ENCODE assay signal across 36 cellular contexts in genomic region chr12:40648519-40648918, GRCh38. TPM values are rescaled to one million over a fixed set of nuclear protein-coding genes. Genes with fewer than 3 reads are reported as not detected.
"Had no signal": no experiment of that assay in that cellular context is flagged by ENCODE, and none has a peak within 500 bp of the region (broad histone marks: within the 10 kb centered on the region; RNA-seq: fewer than 3 reads in every experiment).

No MANE protein-coding gene starts in this region.

- H3K4me3 ChIP-seq: adrenal gland, breast epithelium, cardiac muscle cell, colonic mucosa, esophagus squamous epithelium, gastroesophageal sphincter, heart right ventricle had no signal

- FAIRE-seq: endothelial cell of umbilical vein had no signal

- H3K4me1 Mint-ChIP-seq: activated CD4-positive, alpha-beta T cell treated with anti-CD3 and anti-CD28 coated beads for 36 hours; activated CD4-positive, alpha-beta T cell treated with anti-CD3 and anti-CD28 coated beads, Interleukin-2, amount 10 ng/mL, durations not matched to agents 24 days and 14 days; activated CD8-positive, alpha-beta memory T cell treated with anti-CD3 and anti-CD28 coated beads, Interleukin-2, amount 10 ng/mL, durations not matched to agents 7 days and 5 days; activated naive CD4-positive, alpha-beta T cell treated with anti-CD3 and anti-CD28 coated beads, Interleukin-2, amount 50 U/mL, for 24 hours; activated naive CD8-positive, alpha-beta T cell treated with anti-CD3 and anti-CD28 coated beads for 36 hours; activated naive CD8-positive, alpha-beta T cell treated with anti-CD3 and anti-CD28 coated beads, Interleukin-2, amount 50 U/mL, for 24 hours had no signal

- H3K4me1 ChIP-seq: adrenal gland, breast epithelium, colonic mucosa, esophagus squamous epithelium, heart right ventricle had no signal

- ATAC-seq: activated CD4-positive, alpha-beta T cell treated with anti-CD3 and anti-CD28 coated beads for 36 hours; activated CD8-positive, alpha-beta memory T cell treated with anti-CD3 and anti-CD28 coated beads, Interleukin-2, amount 10 ng/mL, durations not matched to agents 7 days and 5 days; activated CD8-positive, alpha-beta T cell treated with anti-CD3 and anti-CD28 coated beads, Interleukin-2, amount 10 ng/mL, durations not matched to agents 7 days and 5 days; activated naive CD8-positive, alpha-beta T cell treated with anti-CD3 and anti-CD28 coated beads, Interleukin-2, amount 50 U/mL, for 24 hours; gastroesophageal sphincter; heart right ventricle had no signal

- H3K27ac ChIP-seq: adrenal gland, breast epithelium, cardiac muscle cell, colonic mucosa, epithelial cell of prostate, esophagus squamous epithelium, gastroesophageal sphincter, heart right ventricle had no signal

- H3K27ac Mint-ChIP-seq: activated CD4-positive, alpha-beta memory T cell treated with anti-CD3 and anti-CD28 coated beads for 36 hours; activated CD4-positive, alpha-beta T cell treated with anti-CD3 and anti-CD28 coated beads for 36 hours; activated CD4-positive, alpha-beta T cell treated with anti-CD3 and anti-CD28 coated beads, Interleukin-2, amount 10 ng/mL, durations not matched to agents 24 days and 14 days; activated CD8-positive, alpha-beta memory T cell treated with anti-CD3 and anti-CD28 coated beads, Interleukin-2, amount 10 ng/mL, durations not matched to agents 7 days and 5 days; activated CD8-positive, alpha-beta T cell treated with anti-CD3 and anti-CD28 coated beads, Interleukin-2, amount 10 ng/mL, durations not matched to agents 7 days and 5 days; activated naive CD4-positive, alpha-beta T cell treated with anti-CD3 and anti-CD28 coated beads for 36 hours; activated naive CD4-positive, alpha-beta T cell treated with anti-CD3 and anti-CD28 coated beads, Interleukin-2, amount 50 U/mL, for 24 hours; activated naive CD8-positive, alpha-beta T cell treated with anti-CD3 and anti-CD28 coated beads for 36 hours; activated naive CD8-positive, alpha-beta T cell treated with anti-CD3 and anti-CD28 coated beads, Interleukin-2, amount 50 U/mL, for 24 hours; activated T-helper 1 cell treated with anti-CD3 and anti-CD28 coated beads, Interleukin-12 subunit alpha, Interleukin-12 subunit beta, Interleukin-2, Interleukin-4 antibody, amounts not matched to agents 30 ng/mL and 10 ng/mL and 1 ng/mL, durations not matched to agents 14 hours and 24 hours and 36 hours; activated T-helper 2 cell treated with anti-CD3 and anti-CD28 coated beads, Interferon-gamma antibody, Interleukin-2, Interleukin-4, amounts not matched to agents 10 μg/mL and 5 μg/mL and 100 μg/mL, durations not matched to agents 14 hours and 24 hours and 36 hours; brain had no signal

- H3K9me3 Mint-ChIP-seq: activated CD4-positive, alpha-beta memory T cell treated with anti-CD3 and anti-CD28 coated beads for 36 hours; activated CD4-positive, alpha-beta T cell treated with anti-CD3 and anti-CD28 coated beads, Interleukin-2, amount 10 ng/mL, durations not matched to agents 24 days and 14 days; activated naive CD4-positive, alpha-beta T cell treated with anti-CD3 and anti-CD28 coated beads for 36 hours; activated naive CD4-positive, alpha-beta T cell treated with anti-CD3 and anti-CD28 coated beads, Interleukin-2, amount 50 U/mL, for 24 hours; activated naive CD8-positive, alpha-beta T cell treated with anti-CD3 and anti-CD28 coated beads for 36 hours; activated T-helper 1 cell treated with anti-CD3 and anti-CD28 coated beads, Interleukin-12 subunit alpha, Interleukin-12 subunit beta, Interleukin-2, Interleukin-4 antibody, amounts not matched to agents 30 ng/mL and 10 ng/mL and 1 ng/mL, durations not matched to agents 14 hours and 24 hours and 36 hours; activated T-helper 2 cell treated with anti-CD3 and anti-CD28 coated beads, Interferon-gamma antibody, Interleukin-2, Interleukin-4, amounts not matched to agents 10 μg/mL and 5 μg/mL and 100 μg/mL, durations not matched to agents 14 hours and 24 hours and 36 hours; brain had no signal

- H3K27me3 ChIP-seq: adrenal gland, breast epithelium, cardiac muscle cell, colonic mucosa, esophagus squamous epithelium, gastroesophageal sphincter, heart right ventricle had no signal

- H3K36me3 ChIP-seq: adrenal gland, breast epithelium, cardiac muscle cell, colonic mucosa, esophagus squamous epithelium, gastroesophageal sphincter, heart right ventricle had no signal

- H3K9me3 ChIP-seq: adrenal gland, colonic mucosa, esophagus squamous epithelium, gastroesophageal sphincter had no signal

- H3K4me3 Mint-ChIP-seq: activated CD4-positive, alpha-beta memory T cell treated with anti-CD3 and anti-CD28 coated beads for 36 hours; activated CD4-positive, alpha-beta T cell treated with anti-CD3 and anti-CD28 coated beads for 36 hours; activated CD4-positive, alpha-beta T cell treated with anti-CD3 and anti-CD28 coated beads, Interleukin-2, amount 10 ng/mL, durations not matched to agents 24 days and 14 days; activated CD8-positive, alpha-beta memory T cell treated with anti-CD3 and anti-CD28 coated beads, Interleukin-2, amount 10 ng/mL, durations not matched to agents 7 days and 5 days; activated CD8-positive, alpha-beta T cell treated with anti-CD3 and anti-CD28 coated beads, Interleukin-2, amount 10 ng/mL, durations not matched to agents 7 days and 5 days; activated naive CD4-positive, alpha-beta T cell treated with anti-CD3 and anti-CD28 coated beads for 36 hours; activated naive CD4-positive, alpha-beta T cell treated with anti-CD3 and anti-CD28 coated beads, Interleukin-2, amount 50 U/mL, for 24 hours; activated naive CD8-positive, alpha-beta T cell treated with anti-CD3 and anti-CD28 coated beads for 36 hours; activated naive CD8-positive, alpha-beta T cell treated with anti-CD3 and anti-CD28 coated beads, Interleukin-2, amount 50 U/mL, for 24 hours; activated T-helper 1 cell treated with anti-CD3 and anti-CD28 coated beads, Interleukin-12 subunit alpha, Interleukin-12 subunit beta, Interleukin-2, Interleukin-4 antibody, amounts not matched to agents 30 ng/mL and 10 ng/mL and 1 ng/mL, durations not matched to agents 14 hours and 24 hours and 36 hours; brain had no signal

- DNase-seq: activated CD4-positive, alpha-beta memory T cell treated with anti-CD3 and anti-CD28 coated beads for 36 hours; activated CD4-positive, alpha-beta T cell treated with anti-CD3 and anti-CD28 coated beads for 36 hours; activated CD4-positive, alpha-beta T cell treated with anti-CD3 and anti-CD28 coated beads, Interleukin-2, amount 10 ng/mL, durations not matched to agents 24 days and 14 days; activated CD4-positive, CD25-positive, alpha-beta regulatory T cell; activated CD4-positive, CD25-positive, alpha-beta regulatory T cell treated with anti-CD3 and anti-CD28 coated beads, Interleukin-2, amount 50 U/mL, for 72 hours; activated CD8-positive, alpha-beta memory T cell treated with anti-CD3 and anti-CD28 coated beads, Interleukin-2, amount 10 ng/mL, durations not matched to agents 7 days and 5 days; activated CD8-positive, alpha-beta memory T cell treated with anti-CD3 and anti-CD28 coated beads, Interleukin-2, amount 50 U/mL, for 4 hours; activated CD8-positive, alpha-beta T cell treated with anti-CD3 and anti-CD28 coated beads, Interleukin-2, amount 10 ng/mL, durations not matched to agents 7 days and 5 days; activated effector memory CD4-positive, alpha-beta T cell treated with anti-CD3 and anti-CD28 coated beads, Interleukin-2, amount 50 U/mL, for 16 hours; activated naive CD4-positive, alpha-beta T cell treated with anti-CD3 and anti-CD28 coated beads for 36 hours; activated naive CD8-positive, alpha-beta T cell treated with anti-CD3 and anti-CD28 coated beads for 36 hours; activated naive CD8-positive, alpha-beta T cell treated with anti-CD3 and anti-CD28 coated beads, Interleukin-2, amount 50 U/mL, for 24 hours; activated T-cell treated with anti-CD3 and anti-CD28 coated beads, Interleukin-2, amount 50 U/mL, for 1 hour; activated T-cell treated with anti-CD3 and anti-CD28 coated beads, Interleukin-2, amount 50 U/mL, for 48 hours; adrenal gland; amygdala; aorta; central memory CD4-positive, alpha-beta T cell; cerebellar nuclear complex; colonic mucosa; effector CD8-positive, alpha-beta T cell; esophagus squamous epithelium; foreskin melanocyte; heart right ventricle; T-helper 2 cell had no signal

- H3K36me3 Mint-ChIP-seq: activated CD4-positive, alpha-beta memory T cell treated with anti-CD3 and anti-CD28 coated beads for 36 hours; activated CD8-positive, alpha-beta memory T cell treated with anti-CD3 and anti-CD28 coated beads, Interleukin-2, amount 10 ng/mL, durations not matched to agents 7 days and 5 days; activated naive CD4-positive, alpha-beta T cell treated with anti-CD3 and anti-CD28 coated beads, Interleukin-2, amount 50 U/mL, for 24 hours; activated naive CD8-positive, alpha-beta T cell treated with anti-CD3 and anti-CD28 coated beads for 36 hours; brain had no signal

- H3K27me3 Mint-ChIP-seq: activated CD4-positive, alpha-beta memory T cell treated with anti-CD3 and anti-CD28 coated beads for 36 hours; activated CD4-positive, alpha-beta T cell treated with anti-CD3 and anti-CD28 coated beads for 36 hours; activated CD4-positive, alpha-beta T cell treated with anti-CD3 and anti-CD28 coated beads, Interleukin-2, amount 10 ng/mL, durations not matched to agents 24 days and 14 days; activated CD8-positive, alpha-beta memory T cell treated with anti-CD3 and anti-CD28 coated beads, Interleukin-2, amount 10 ng/mL, durations not matched to agents 7 days and 5 days; activated naive CD4-positive, alpha-beta T cell treated with anti-CD3 and anti-CD28 coated beads, Interleukin-2, amount 50 U/mL, for 24 hours; activated naive CD8-positive, alpha-beta T cell treated with anti-CD3 and anti-CD28 coated beads for 36 hours; activated naive CD8-positive, alpha-beta T cell treated with anti-CD3 and anti-CD28 coated beads, Interleukin-2, amount 50 U/mL, for 24 hours; brain had no signal

RNA-seq across cellular contexts. Expression of gene CNTN1, which starts 43.7 kb away (rescaled TPM):
- total RNA-seq: activated CD4-positive, alpha-beta memory T cell treated with anti-CD3 and anti-CD28 coated beads for 36 hours; activated CD4-positive, alpha-beta T cell treated with anti-CD3 and anti-CD28 coated beads for 36 hours; activated CD4-positive, alpha-beta T cell treated with anti-CD3 and anti-CD28 coated beads, Interleukin-2, amount 10 ng/mL, durations not matched to agents 24 days and 14 days; activated CD8-positive, alpha-beta memory T cell treated with anti-CD3 and anti-CD28 coated beads for 36 hours; activated CD8-positive, alpha-beta memory T cell treated with anti-CD3 and anti-CD28 coated beads, Interleukin-2, amount 10 ng/mL, durations not matched to agents 7 days and 5 days; activated CD8-positive, alpha-beta T cell treated with anti-CD3 and anti-CD28 coated beads, Interleukin-2, amount 10 ng/mL, durations not matched to agents 7 days and 5 days; activated naive CD4-positive, alpha-beta T cell treated with anti-CD3 and anti-CD28 coated beads for 36 hours; activated naive CD8-positive, alpha-beta T cell treated with anti-CD3 and anti-CD28 coated beads for 36 hours; activated T-helper 1 cell treated with anti-CD3 and anti-CD28 coated beads, Interleukin-12 subunit alpha, Interleukin-12 subunit beta, Interleukin-2, Interleukin-4 antibody, amounts not matched to agents 30 ng/mL and 10 ng/mL and 1 ng/mL, durations not matched to agents 14 hours and 24 hours and 36 hours; activated T-helper 2 cell treated with anti-CD3 and anti-CD28 coated beads, Interferon-gamma antibody, Interleukin-2, Interleukin-4, amounts not matched to agents 10 μg/mL and 5 μg/mL and 100 μg/mL, durations not matched to agents 14 hours and 24 hours and 36 hours; dermis microvascular lymphatic vessel endothelial cell had no signal
- polyA plus RNA-seq: endothelial cell of umbilical vein had no signal
